ENCODE assay signal across 1 cellular context in genomic region chr1:169797281-169797680, GRCh38.
A peak's percentile ranks its signal among the peaks of the same experiment; 100 is the strongest.
TF ChIP-seq lines count a peak whose summit lies in the region.

No MANE protein-coding gene starts in this region.

TF ChIP-seq in HepG2, 621 proteins besides CTCF, POLR2A, EP300 and RAD21 (continued from another document):
- TF ChIP-seq ATF7 (IDR thresholded peaks at IDR 0.05) = peak; percentile 84
- no peak for TF ChIP-seq ATF7 (CRISPR knock-in tag; IDR thresholded peaks at IDR 0.05)
- no peak for TF ChIP-seq THAP11 (CRISPR knock-in tag; IDR thresholded peaks at IDR 0.05)
